In genomic region chr12:120394483-120395367, GRCh38 we compare ENCODE assay signal across 12 cellular contexts. TPM values are rescaled to one million over a fixed set of nuclear protein-coding genes. Genes with fewer than 3 reads are reported as not detected.
DNase-seq lines count a peak whose midpoint lies in the region; ATAC-seq, FAIRE-seq and TF ChIP-seq lines count a peak whose summit lies in the region.
"Had no signal": no experiment of that assay in that cellular context is flagged by ENCODE, and none has a peak within 500 bp of the region (broad histone marks: within the 10 kb centered on the region; RNA-seq: fewer than 3 reads in every experiment).

No MANE protein-coding gene starts in this region.

- peak; percentile 28 to 33 for ATAC-seq in right cardiac atrium
- no peak for ATAC-seq in GM18870 (IDR thresholded peaks at IDR 0.05; ENCODE audit: unreplicated experiment)
- ATAC-seq in GM18909 (IDR thresholded peaks at IDR 0.05; ENCODE audit: poor library complexity, unreplicated experiment): no peak
- ATAC-seq in HG03354 (IDR thresholded peaks at IDR 0.05; ENCODE audit: poor library complexity, severe bottlenecking, unreplicated experiment): no peak
- ATAC-seq: naive thymus-derived CD8-positive, alpha-beta T cell had no signal

- H3K36me3 ChIP-seq in left ventricle myocardium inferior (no peaks in the 10 kb centered on the region), WERI-Rb-1 (no peaks in the 10 kb centered on the region)

- 37% methylated on average over 18 of the region's 18 CpGs for WGBS in right cardiac atrium

- no peak overlapping the region for H3K4me3 ChIP-seq in right cardiac atrium (ENCODE audit: low read length)
- H3K4me3 ChIP-seq in left ventricle myocardium inferior: no peak overlapping the region
- H3K4me3 ChIP-seq in WERI-Rb-1 (ENCODE audit: low read depth, low read length): peak overlapping the region; percentile 20

- FAIRE-seq in D721Med (lab: Jason Lieb, UNC): no peak

- DNase-seq in right cardiac atrium (no peak), left ventricle myocardium inferior (no peak), WERI-Rb-1 (peak; percentile 63), kidney tubule cell (ENCODE audit: low spot score) (peak; percentile 69), D721Med (ENCODE audit: insufficient read length, low spot score) (no peak)
- DNase-seq: activated naive CD4-positive, alpha-beta T cell treated with anti-CD3 and anti-CD28 coated beads for 36 hours; naive thymus-derived CD8-positive, alpha-beta T cell had no signal

- no peaks in the 10 kb centered on the region for H3K27me3 ChIP-seq in right cardiac atrium (ENCODE audit: control insufficient read depth, insufficient read depth)
- H3K27me3 ChIP-seq in left ventricle myocardium inferior (ENCODE audit: low read depth): peaks cover 56% of the 10 kb centered on the region
- no peaks in the 10 kb centered on the region for H3K27me3 ChIP-seq in WERI-Rb-1 (ENCODE audit: insufficient read depth, low read depth, severe bottlenecking)

- H3K4me1 ChIP-seq in right cardiac atrium (ENCODE audit: control insufficient read depth, insufficient read depth, low read length) (no peaks in the 10 kb centered on the region), left ventricle myocardium inferior (no peaks in the 10 kb centered on the region)

- H3K27ac ChIP-seq in right cardiac atrium (ENCODE audit: low read length) (no peak overlapping the region), left ventricle myocardium inferior (replicated peaks) (no peak overlapping the region), WERI-Rb-1 (no peak overlapping the region; the same call in 1 of the 2 replicates)

- intact Hi-C loops in right cardiac atrium (cut with DNase I) (no loop called here), left ventricle myocardium inferior (cut with micrococcal nuclease) (no loop called here)

- no peak for TF ChIP-seq CTCF in left ventricle myocardium inferior (IDR thresholded peaks at IDR 0.05; ENCODE audit: borderline replicate concordance)
- TF ChIP-seq CTCF in WERI-Rb-1 (IDR thresholded peaks at IDR 0.05; ENCODE audit: low read depth, low read length): no peak
- TF ChIP-seq CTCF in D721Med (IDR thresholded peaks at IDR 0.05; ENCODE audit: insufficient read depth, missing control alignments): no peak

- H3K9me3 ChIP-seq in right cardiac atrium (ENCODE audit: control insufficient read depth, low read length) (no peaks in the 10 kb centered on the region), left ventricle myocardium inferior (replicated peaks) (no peaks in the 10 kb centered on the region), WERI-Rb-1 (ENCODE audit: severe bottlenecking) (no peaks in the 10 kb centered on the region)

RNA-seq across cellular contexts. Expression of gene MSI1, which starts 25.8 kb away (rescaled TPM):
- total RNA-seq in right cardiac atrium (10 to 100 TPM in 1 of 4 donors, 1 to 10 TPM in 3; 3.0 to 10.7 (median 5.1) TPM), left ventricle myocardium inferior (4.8 TPM)
- 2.1 TPM for polyA plus RNA-seq in right cardiac atrium
- total RNA-seq: fibroblast of lung; naive thymus-derived CD8-positive, alpha-beta T cell had no signal
- polyA plus RNA-seq: fibroblast of lung; IgD-negative memory B cell; naive thymus-derived CD8-positive, alpha-beta T cell had no signal

RNA-seq across cellular contexts. Expression of gene COX6A1, which starts 43.2 kb away (rescaled TPM):
- 100 to 1,000 TPM; 132 to 197 (median 183) TPM for total RNA-seq in right cardiac atrium
- polyA plus RNA-seq in right cardiac atrium: 553 TPM
- total RNA-seq in left ventricle myocardium inferior: 142 TPM

RNA-seq across cellular contexts. Expression of gene TRIAP1, which starts 51.5 kb away (rescaled TPM):
- total RNA-seq in right cardiac atrium: 10 to 100 TPM; 11.5 to 16.2 (median 12.8) TPM
- 16.8 TPM for polyA plus RNA-seq in right cardiac atrium
- 17.9 TPM for total RNA-seq in left ventricle myocardium inferior

RNA-seq across cellular contexts. Expression of gene GATC, which starts 51.5 kb away (rescaled TPM):
- total RNA-seq in right cardiac atrium (10 to 100 TPM; 14.1 to 16.2 (median 15.5) TPM), left ventricle myocardium inferior (12.0 TPM)
- polyA plus RNA-seq in right cardiac atrium: 7.2 TPM

Comparison
In these comparisons a context has a peak if more than half of its experiments do, and no peak if none do; other contexts are left out.
1. ATAC-seq: peak in right cardiac atrium (2 of 2); none in GM18870 (single experiment), GM18909 (single experiment) and HG03354 (single experiment).
2. DNase-seq: peak in WERI-Rb-1 (single experiment) and kidney tubule cell (single experiment); none in right cardiac atrium (0 of 3), left ventricle myocardium inferior (single experiment) and D721Med (single experiment).